ENCODE assay signal across 8 cellular contexts in genomic region chr2:6877402-6878305, GRCh38. TPM values are rescaled to one million over a fixed set of nuclear protein-coding genes. Genes with fewer than 3 reads are reported as not detected.
A peak's percentile ranks its signal among the peaks of the same experiment; 100 is the strongest.
DNase-seq lines count a peak whose midpoint lies in the region; ATAC-seq and TF ChIP-seq lines count a peak whose summit lies in the region.

TSS of gene RSAD2 (plus strand) at chr2:6877777. CDS start at chr2:6877801, 24 bp downstream.

- no peaks in the 10 kb centered on the region for H3K27me3 ChIP-seq in CD4-positive, CD25-positive, alpha-beta regulatory T cell (ENCODE audit: control insufficient read depth, insufficient read depth, low read length)
- H3K27me3 ChIP-seq in OCI-LY3 (ENCODE audit: low read depth, low read length) (peaks cover 5% of the 10 kb centered on the region; the same call in 1 of the 2 replicates), liver (ENCODE audit: control insufficient read depth in 4 of 4, insufficient read depth in 4 of 4, low read length in 3 of 4) (no peaks in the 10 kb centered on the region), tibial nerve (no peaks in the 10 kb centered on the region)

- peak; percentile 87 to 90 for ATAC-seq in CD4-positive, CD25-positive, alpha-beta regulatory T cell (ENCODE audit: low read depth in 2 of 2)
- peak; percentile 76 for ATAC-seq in GM19035 (IDR thresholded peaks at IDR 0.05; ENCODE audit: unreplicated experiment)
- peak; percentile 78 for ATAC-seq in HG03354 (IDR thresholded peaks at IDR 0.05; ENCODE audit: poor library complexity, severe bottlenecking, unreplicated experiment)

- peaks cover 28% of the 10 kb centered on the region for H3K27me3 Mint-ChIP-seq in CD4-positive, CD25-positive, alpha-beta regulatory T cell

- no peaks in the 10 kb centered on the region for H3K79me2 ChIP-seq in OCI-LY3 (ENCODE audit: low read length)

- H3K4me3 Mint-ChIP-seq in CD4-positive, CD25-positive, alpha-beta regulatory T cell = peak within 1 kb of the TSS; percentile 34 to 93 (median 86)

- no peaks in the 10 kb centered on the region for H3K36me3 ChIP-seq in CD4-positive, CD25-positive, alpha-beta regulatory T cell (ENCODE audit: control insufficient read depth, insufficient read depth, low read length)
- H3K36me3 ChIP-seq in OCI-LY3 (replicated peaks; ENCODE audit: low read depth, low read length) (no peaks in the 10 kb centered on the region), liver (ENCODE audit: control insufficient read depth in 4 of 4, insufficient read depth in 3 of 4, low read depth in 1 of 4, low read length in 3 of 4) (no peaks in the 10 kb centered on the region), tibial nerve (no peaks in the 10 kb centered on the region)

- DNase-seq in CD4-positive, CD25-positive, alpha-beta regulatory T cell = peak in 2 of 3 donors; percentile 45 to 72
- DNase-seq in astrocyte of the spinal cord (ENCODE audit: low read depth, low spot score) = peak; percentile 73
- DNase-seq in tibial nerve (ENCODE audit: low spot score in 2 of 2) = peak in 1 of 2 donors; percentile 33
- no peak for DNase-seq in posterior cingulate gyrus

- peak within 1 kb of the TSS; percentile 82 to 97 (median 86) for H3K27ac Mint-ChIP-seq in CD4-positive, CD25-positive, alpha-beta regulatory T cell

- H3K4me3 ChIP-seq in CD4-positive, CD25-positive, alpha-beta regulatory T cell (ENCODE audit: low read depth, low read length) = peak within 1 kb of the TSS; percentile 87
- H3K4me3 ChIP-seq in OCI-LY3 (ENCODE audit: low read length) (peak within 1 kb of the TSS; percentile 29), astrocyte of the spinal cord (ENCODE audit: low read depth, low read length) (peak within 1 kb of the TSS; percentile 32), liver (ENCODE audit: low read depth in 1 of 3, low read length in 3 of 3) (peak within 1 kb of the TSS; percentile 63 to 85 (median 85)), tibial nerve (peak within 1 kb of the TSS; percentile 39 to 59 (median 48))

- H3K9me3 Mint-ChIP-seq in CD4-positive, CD25-positive, alpha-beta regulatory T cell = peaks cover 0 to 5% (median 0%) of the 10 kb centered on the region in 7 donors

- in situ Hi-C loops in astrocyte of the spinal cord (cut with HindIII; ENCODE audit: low sequenced_read_pairs) = no loop called here

- intact Hi-C loops in posterior cingulate gyrus (cut with DNase I) = no loop called here

- H3K9ac ChIP-seq in OCI-LY3 (ENCODE audit: low read length) = no peak within 1 kb of the TSS
- peak within 1 kb of the TSS; percentile 60 to 63 for H3K9ac ChIP-seq in liver (ENCODE audit: low read depth in 1 of 2, low read length in 2 of 2)

- no peaks in the 10 kb centered on the region for H4K20me1 ChIP-seq in OCI-LY3 (ENCODE audit: insufficient read depth, low read length)

- peaks cover 4% of the 10 kb centered on the region for H3K36me3 Mint-ChIP-seq in CD4-positive, CD25-positive, alpha-beta regulatory T cell

- H2AFZ ChIP-seq in OCI-LY3 (ENCODE audit: low read depth, low read length) = no peak within 1 kb of the TSS

- TF ChIP-seq CTCF in OCI-LY3 (IDR thresholded peaks at IDR 0.05; ENCODE audit: low read depth, low read length) = no peak
- TF ChIP-seq CTCF in astrocyte of the spinal cord (IDR thresholded peaks at IDR 0.05; ENCODE audit: low read depth, low read length) = no peak
- TF ChIP-seq CTCF in liver (IDR thresholded peaks at IDR 0.05; ENCODE audit: low read depth, low read length, missing input control) = no peak
- peak in 1 of 5 experiments; percentile 12 for TF ChIP-seq CTCF in tibial nerve (IDR thresholded peaks at IDR 0.05)

- peaks cover 14 to 51% (median 39%) of the 10 kb centered on the region in 4 donors for H3K4me1 Mint-ChIP-seq in CD4-positive, CD25-positive, alpha-beta regulatory T cell

- WGBS in liver = 32% methylated on average over 10 of the region's 10 CpGs
- WGBS in tibial nerve, 2 donors = 11 to 15% methylated on average over 10 of the region's 10 CpGs

- H3K4me2 ChIP-seq in OCI-LY3 (ENCODE audit: low read length) = peak within 1 kb of the TSS; percentile 53

- H3K27ac ChIP-seq in CD4-positive, CD25-positive, alpha-beta regulatory T cell (ENCODE audit: insufficient read depth, low read length, poor library complexity, severe bottlenecking) = no peak within 1 kb of the TSS
- H3K27ac ChIP-seq in OCI-LY3 (ENCODE audit: low read length) = no peak within 1 kb of the TSS
- H3K27ac ChIP-seq in liver (ENCODE audit: low read depth in 1 of 2, low read length in 2 of 2) = peak within 1 kb of the TSS; percentile 52 to 78
- H3K27ac ChIP-seq in tibial nerve = peak within 1 kb of the TSS; percentile 16 to 80 (median 42)

- peaks cover 32% of the 10 kb centered on the region for H3K4me1 ChIP-seq in CD4-positive, CD25-positive, alpha-beta regulatory T cell (ENCODE audit: control insufficient read depth, insufficient read depth, low read length, poor library complexity, severe bottlenecking)
- H3K4me1 ChIP-seq in OCI-LY3 (ENCODE audit: low read length) (peaks cover 25% of the 10 kb centered on the region), liver (ENCODE audit: control insufficient read depth in 4 of 4, insufficient read depth in 4 of 4, low read length in 3 of 4) (peaks cover 0 to 15% (median 10%) of the 10 kb centered on the region in 4 donors), tibial nerve (peaks cover 0 to 27% (median 13%) of the 10 kb centered on the region in 4 donors)

- TF ChIP-seq EP300 in tibial nerve (IDR thresholded peaks at IDR 0.05) = peak in 1 of 2 donors; percentile 55

- TF ChIP-seq POLR2A in tibial nerve (IDR thresholded peaks at IDR 0.05) = no peak

- H3K9me3 ChIP-seq in CD4-positive, CD25-positive, alpha-beta regulatory T cell (ENCODE audit: control insufficient read depth in 2 of 2, low read length in 2 of 2) = no peaks in the 10 kb centered on the region
- peaks cover 3% of the 10 kb centered on the region for H3K9me3 ChIP-seq in OCI-LY3 (ENCODE audit: insufficient read depth, low read length)
- peaks cover 0 to 2% (median 0%) of the 10 kb centered on the region in 4 donors for H3K9me3 ChIP-seq in liver (ENCODE audit: control insufficient read depth in 4 of 4, low read length in 3 of 4)
- no peaks in the 10 kb centered on the region for H3K9me3 ChIP-seq in tibial nerve

- TF ChIP-seq RAD21 in liver (IDR thresholded peaks at IDR 0.05) = no peak

TF ChIP-seq in liver, 16 proteins besides CTCF, POLR2A, EP300 and RAD21 (continues in another document):
- TF ChIP-seq REST (IDR thresholded peaks at IDR 0.05) (no peak), FOXA2 (IDR thresholded peaks at IDR 0.05) (no peak), RXRA (IDR thresholded peaks at IDR 0.05) (peak; percentile 16 to 32), NR2F2 (IDR thresholded peaks at IDR 0.05) (no peak), HNF4A (conservative IDR thresholded peaks at IDR 0.05) (peak in 1 of 2 donors; percentile 18), TAF1 (conservative IDR thresholded peaks at IDR 0.05) (no peak), JUND (IDR thresholded peaks at IDR 0.05) (no peak), GABPA (IDR thresholded peaks at IDR 0.05 in 1 of 2, conservative IDR thresholded peaks at IDR 0.05 in 1 of 2) (no peak), EGR1 (IDR thresholded peaks at IDR 0.05; ENCODE audit: low read depth in 2 of 2) (no peak), ATF3 (IDR thresholded peaks at IDR 0.05) (no peak), FOXA1 (IDR thresholded peaks at IDR 0.05) (no peak), ZBTB33 (IDR thresholded peaks at IDR 0.05) (no peak), HNF4G (IDR thresholded peaks at IDR 0.05) (no peak)

RNA-seq across cellular contexts. Expression of gene RSAD2, which starts in this region (rescaled TPM):
- total RNA-seq in CD4-positive, CD25-positive, alpha-beta regulatory T cell = 4.1 TPM
- polyA plus RNA-seq in CD4-positive, CD25-positive, alpha-beta regulatory T cell = 1 to 10 TPM; 1.6 to 8.7 (median 3.3) TPM
- total RNA-seq in liver = 10 to 100 TPM in 1 of 2 donors, 1 to 10 TPM in 1; 1.7 to 15.9 TPM
- polyA plus RNA-seq in liver = 1 to 10 TPM; 1.3 to 2.1 TPM
- 1 to 10 TPM in 3 of 4 donors, under 1 TPM in 1; 0.30 to 7.6 (median 4.7) TPM for total RNA-seq in tibial nerve

Comparison
In these comparisons a context has a peak if more than half of its experiments do, and no peak if none do; other contexts are left out.
1. DNase-seq: peak in CD4-positive, CD25-positive, alpha-beta regulatory T cell (2 of 3) and astrocyte of the spinal cord (single experiment); none in posterior cingulate gyrus (0 of 10).
2. H3K27ac ChIP-seq: peak in liver (2 of 2) and tibial nerve (4 of 4); none in CD4-positive, CD25-positive, alpha-beta regulatory T cell (single experiment) and OCI-LY3 (single experiment).
3. H3K4me3 ChIP-seq: peak in every context shown above with its lines; median percentile 87 in CD4-positive, CD25-positive, alpha-beta regulatory T cell; 85 in liver; 48 in tibial nerve; 32 in astrocyte of the spinal cord; 29 in OCI-LY3.
4. Peak in every context shown above with its lines, with median percentiles within 50 percentile points of each other: ATAC-seq.